In genomic region chr20:4352348-4352747, GRCh38 we compare ENCODE assay signal across 11 cellular contexts.
"Had no signal": no experiment of that assay in that cellular context is flagged by ENCODE, and none has a peak within 500 bp of the region (broad histone marks: within the 10 kb centered on the region; RNA-seq: fewer than 3 reads in every experiment).

No MANE protein-coding gene starts in this region.

- H3K36me3 ChIP-seq: HAP-1 had no signal

- H3K4me3 ChIP-seq: GM23248, GM23338, HAP-1 had no signal

- H3K4me1 ChIP-seq: HAP-1 had no signal

- FAIRE-seq: H1, H54 had no signal

- ATAC-seq: GM23338, HCT116 had no signal

- H3K27ac ChIP-seq: GM23248 had no signal

- H3K4me2 ChIP-seq: GM23338 had no signal

- DNase-seq: GM23248, GOT3, H7, H9, HCEC 1CT, HFFc6 had no signal

- H3K9me3 ChIP-seq: HAP-1 had no signal
